Comparison of ENCODE assay signal across 24 cellular contexts in genomic region chr11:91790346-91790745, GRCh38.
DNase-seq lines count a peak whose midpoint lies in the region.
"Had no signal": no experiment of that assay in that cellular context is flagged by ENCODE, and none has a peak within 500 bp of the region (broad histone marks: within the 10 kb centered on the region; RNA-seq: fewer than 3 reads in every experiment).

No MANE protein-coding gene starts in this region.

- H3K4me1 ChIP-seq in mesenchymal stem cell (ENCODE audit: control insufficient read depth, insufficient read depth, low read depth, low read length) (peaks cover 2% of the 10 kb centered on the region), Karpas-422 (ENCODE audit: low read length) (no peaks in the 10 kb centered on the region)
- H3K4me1 ChIP-seq: BLaER1 treated with 17β-estradiol and CSF1 and Interleukin-3, amounts not matched to agents 10 nM and 100 nM had no signal

- H3K36me3 ChIP-seq in mesenchymal stem cell (ENCODE audit: control insufficient read depth in 1 of 2, insufficient read depth in 2 of 2, low read depth in 1 of 2, low read length in 2 of 2) (no peaks in the 10 kb centered on the region), Karpas-422 (ENCODE audit: insufficient read depth, low read length) (no peaks in the 10 kb centered on the region)
- H3K36me3 ChIP-seq: BLaER1 treated with 17β-estradiol and CSF1 and Interleukin-3, amounts not matched to agents 10 nM and 100 nM; pancreas; sigmoid colon had no signal

- H3K4ac ChIP-seq in mesenchymal stem cell (ENCODE audit: low read depth in 1 of 2, low read length in 2 of 2), result no peak overlapping the region

- H3K27ac ChIP-seq in mesenchymal stem cell (ENCODE audit: low read length, poor library complexity, severe bottlenecking), result no peak overlapping the region
- no peak overlapping the region for H3K27ac ChIP-seq in Karpas-422 (ENCODE audit: low read length)
- H3K27ac ChIP-seq: BLaER1 treated with 17β-estradiol and CSF1 and Interleukin-3, amounts not matched to agents 10 nM and 100 nM; pancreas; sigmoid colon had no signal

- no peak overlapping the region for H3K23ac ChIP-seq in mesenchymal stem cell (ENCODE audit: low read length in 2 of 2)

- peak overlapping the region; percentile 5 for H3K27ac Mint-ChIP-seq in T-helper 1 cell treated with Interleukin-12 subunit alpha and Interleukin-12 subunit beta and Interleukin-4 antibody, amounts not matched to agents 30 μg/mL and 1 μg/mL, for 36 hours
- H3K27ac Mint-ChIP-seq: activated CD4-positive, alpha-beta T cell treated with anti-CD3 and anti-CD28 coated beads for 36 hours; HFFc6; T-cell had no signal

- H3K4me3 ChIP-seq in mesenchymal stem cell (ENCODE audit: insufficient read depth in 1 of 2, low read depth in 1 of 2, low read length in 2 of 2) (no peak overlapping the region), skeletal muscle cell (ENCODE audit: low read depth, low read length) (no peak overlapping the region), Karpas-422 (ENCODE audit: low read length) (no peak overlapping the region)
- H3K4me3 ChIP-seq: BLaER1 treated with 17β-estradiol and CSF1 and Interleukin-3, amounts not matched to agents 10 nM and 100 nM; lung; pancreas; sigmoid colon had no signal

- no peak overlapping the region for H2BK120ac ChIP-seq in mesenchymal stem cell (ENCODE audit: low read depth, low read length)

- H2AK5ac ChIP-seq in mesenchymal stem cell (ENCODE audit: low read length, severe bottlenecking), result no peak overlapping the region

- H3K4me2 ChIP-seq in mesenchymal stem cell (ENCODE audit: low read length, poor library complexity, severe bottlenecking) (no peak overlapping the region), Karpas-422 (ENCODE audit: low read depth, low read length, poor library complexity, severe bottlenecking) (no peak overlapping the region)
- H3K4me2 ChIP-seq: BLaER1 treated with 17β-estradiol and CSF1 and Interleukin-3, amounts not matched to agents 10 nM and 100 nM had no signal

- H3K9me2 ChIP-seq in Karpas-422 (replicated peaks; ENCODE audit: insufficient read depth, low read length), result no peaks in the 10 kb centered on the region

- H3K9me3 ChIP-seq in mesenchymal stem cell (ENCODE audit: control insufficient read depth, low read length) (no peaks in the 10 kb centered on the region), Karpas-422 (ENCODE audit: low read length) (peaks cover 69% of the 10 kb centered on the region)
- H3K9me3 ChIP-seq: BLaER1 treated with 17β-estradiol and CSF1 and Interleukin-3, amounts not matched to agents 10 nM and 100 nM; pancreas; sigmoid colon had no signal

- H3K9ac ChIP-seq in mesenchymal stem cell (ENCODE audit: low read length), result no peak overlapping the region
- no peak overlapping the region for H3K9ac ChIP-seq in Karpas-422 (ENCODE audit: low read length)
- H3K9ac ChIP-seq: BLaER1 treated with 17β-estradiol and CSF1 and Interleukin-3, amounts not matched to agents 10 nM and 100 nM had no signal

- no peak overlapping the region for H4K8ac ChIP-seq in mesenchymal stem cell (ENCODE audit: low read length)

- H3K79me2 ChIP-seq in Karpas-422 (ENCODE audit: low read length), result no peaks in the 10 kb centered on the region

- no peaks in the 10 kb centered on the region for H3K27me3 Mint-ChIP-seq in T-helper 1 cell treated with Interleukin-12 subunit alpha and Interleukin-12 subunit beta and Interleukin-4 antibody, amounts not matched to agents 30 μg/mL and 1 μg/mL, for 36 hours (ENCODE audit: low read depth)
- H3K27me3 Mint-ChIP-seq: activated CD4-positive, alpha-beta T cell treated with anti-CD3 and anti-CD28 coated beads for 36 hours; naive thymus-derived CD4-positive, alpha-beta T cell; T-cell had no signal

- H4K20me1 ChIP-seq in Karpas-422 (ENCODE audit: insufficient read depth, low read depth, low read length), result no peaks in the 10 kb centered on the region
- H4K20me1 ChIP-seq: BLaER1 treated with 17β-estradiol and CSF1 and Interleukin-3, amounts not matched to agents 10 nM and 100 nM had no signal

- no peak overlapping the region for H4K91ac ChIP-seq in mesenchymal stem cell (ENCODE audit: low read length)

- no peak overlapping the region for H2BK5ac ChIP-seq in mesenchymal stem cell (ENCODE audit: low read depth, low read length, poor library complexity, severe bottlenecking)

- H3K14ac ChIP-seq in mesenchymal stem cell (ENCODE audit: low read length in 2 of 2), result no peak overlapping the region

- H2BK12ac ChIP-seq in mesenchymal stem cell (ENCODE audit: low read length in 2 of 2), result no peak overlapping the region

- DNase-seq in T-helper 1 cell, result no peak
- peak; percentile 78 for DNase-seq in SK-N-DZ (ENCODE audit: low spot score)
- DNase-seq in mesenchymal stem cell, result peak; percentile 0
- peak; percentile 30 for DNase-seq in skeletal muscle cell (ENCODE audit: low read depth)
- DNase-seq in Karpas-422, result no peak
- no peak for DNase-seq in activated effector memory CD4-positive, alpha-beta T cell treated with Interleukin-2 at 50 U/mL for 16 hours
- DNase-seq in GOT3 (lab: John Stamatoyannopoulos, UW), result no peak
- DNase-seq: ACHN; activated CD4-positive, alpha-beta T cell treated with anti-CD3 and anti-CD28 coated beads for 36 hours; activated CD8-positive, alpha-beta memory T cell treated with anti-CD3 and anti-CD28 coated beads, Interleukin-2, amount 50 U/mL, for 48 hours; activated effector memory CD4-positive, alpha-beta T cell treated with anti-CD3 and anti-CD28 coated beads, Interleukin-2, amount 50 U/mL, for 16 hours; effector memory CD4-positive, alpha-beta T cell; HFFc6; Kasumi-1; naive thymus-derived CD4-positive, alpha-beta T cell; NCI-H1092 treated with DMSO at 0.1 percent for 48 hours; NCI-H2081 treated with DMSO at 0.1 percent for 48 hours; NCI-H526; pancreas; sigmoid colon; T-cell had no signal

- H3K36me3 Mint-ChIP-seq in T-helper 1 cell treated with Interleukin-12 subunit alpha and Interleukin-12 subunit beta and Interleukin-4 antibody, amounts not matched to agents 30 μg/mL and 1 μg/mL, for 36 hours (ENCODE audit: low read depth), result no peaks in the 10 kb centered on the region
- H3K36me3 Mint-ChIP-seq: T-cell had no signal

- H3K18ac ChIP-seq in mesenchymal stem cell (ENCODE audit: low read depth in 1 of 2, low read length in 2 of 2), result no peak overlapping the region

- H3K4me1 Mint-ChIP-seq in T-helper 1 cell treated with Interleukin-12 subunit alpha and Interleukin-12 subunit beta and Interleukin-4 antibody, amounts not matched to agents 30 μg/mL and 1 μg/mL, for 36 hours (ENCODE audit: low read depth), result peaks cover 6% of the 10 kb centered on the region
- H3K4me1 Mint-ChIP-seq: activated CD4-positive, alpha-beta T cell treated with anti-CD3 and anti-CD28 coated beads for 36 hours; T-cell had no signal

- H3K27me3 ChIP-seq in mesenchymal stem cell (ENCODE audit: control insufficient read depth in 1 of 2, insufficient read depth in 1 of 2, low read length in 2 of 2) (no peaks in the 10 kb centered on the region), Karpas-422 (ENCODE audit: low read length) (no peaks in the 10 kb centered on the region)
- H3K27me3 ChIP-seq: BLaER1 treated with 17β-estradiol and CSF1 and Interleukin-3, amounts not matched to agents 10 nM and 100 nM; pancreas; sigmoid colon had no signal

- no peaks in the 10 kb centered on the region for H3K79me1 ChIP-seq in mesenchymal stem cell (replicated peaks; ENCODE audit: low read length, poor library complexity, severe bottlenecking)

- whole genome bisulfite sequencing in mesenchymal stem cell, result 100% methylated on average over 1 of the region's 3 CpGs

- no peak overlapping the region for H2BK15ac ChIP-seq in mesenchymal stem cell (ENCODE audit: low read depth, poor library complexity, severe bottlenecking)

- H2AFZ ChIP-seq in mesenchymal stem cell (ENCODE audit: low read depth, low read length) (no peak overlapping the region), Karpas-422 (ENCODE audit: low read length) (no peak overlapping the region)

- H3K4me3 Mint-ChIP-seq in T-helper 1 cell treated with Interleukin-12 subunit alpha and Interleukin-12 subunit beta and Interleukin-4 antibody, amounts not matched to agents 30 μg/mL and 1 μg/mL, for 36 hours, result no peak overlapping the region
- H3K4me3 Mint-ChIP-seq: activated CD4-positive, alpha-beta T cell treated with anti-CD3 and anti-CD28 coated beads for 36 hours; HFFc6; T-cell had no signal

- peaks cover 6% of the 10 kb centered on the region for H3K9me3 Mint-ChIP-seq in T-helper 1 cell treated with Interleukin-12 subunit alpha and Interleukin-12 subunit beta and Interleukin-4 antibody, amounts not matched to agents 30 μg/mL and 1 μg/mL, for 36 hours

Comparison
In these comparisons a context has a peak if more than half of its experiments do, and no peak if none do; other contexts are left out.
1. DNase-seq: peak in SK-N-DZ (single experiment), mesenchymal stem cell (single experiment) and skeletal muscle cell (single experiment); none in T-helper 1 cell (0 of 5), Karpas-422 (single experiment), activated effector memory CD4-positive, alpha-beta T cell treated with Interleukin-2 at 50 U/mL for 16 hours (single experiment) and GOT3 (single experiment).